16 cellular contexts compared by ENCODE assay signal in genomic region chr11:9228086-9228485, GRCh38.
"Had no signal": no experiment of that assay in that cellular context is flagged by ENCODE, and none has a peak within 500 bp of the region (broad histone marks: within the 10 kb centered on the region; RNA-seq: fewer than 3 reads in every experiment).

No MANE protein-coding gene starts in this region.

- H3K9me3 Mint-ChIP-seq: activated naive CD4-positive, alpha-beta T cell treated with anti-CD3 and anti-CD28 coated beads, Interleukin-2, amount 50 U/mL, for 24 hours; effector memory CD8-positive, alpha-beta T cell; immature natural killer cell; natural killer cell treated with Interleukin-12 subunit alpha and Interleukin-12 subunit beta and Interleukin-15 and Interleukin-18, amount 100 ng/mL, for 72 hours; stimulated activated effector memory CD8-positive, alpha-beta T cell treated with anti-CD3 and anti-CD28 coated beads, Interleukin-12 subunit alpha, Interleukin-12 subunit beta, amount 100 ng/mL, for 72 hours had no signal

- H3K4me3 ChIP-seq: breast epithelium, sigmoid colon, stomach had no signal

- H3K27me3 Mint-ChIP-seq: activated naive CD4-positive, alpha-beta T cell treated with anti-CD3 and anti-CD28 coated beads, Interleukin-2, amount 50 U/mL, for 24 hours; effector memory CD8-positive, alpha-beta T cell; natural killer cell treated with Interleukin-12 subunit alpha and Interleukin-12 subunit beta and Interleukin-15 and Interleukin-18, amount 100 ng/mL, for 72 hours had no signal

- H3K4me1 ChIP-seq: breast epithelium had no signal

- DNase-seq: activated CD4-positive, alpha-beta T cell treated with anti-CD3 and anti-CD28 coated beads, Interleukin-2, amount 50 U/mL, for 48 hours; activated gamma-delta T cell; cerebellar nuclear complex; dermis blood vessel endothelial cell; effector memory CD8-positive, alpha-beta T cell; immature natural killer cell; kidney glomerular epithelial cell; sigmoid colon; stimulated activated CD4-positive, alpha-beta T cell treated with anti-CD3 and anti-CD28 coated beads, Interleukin-4, amount 100 ng/mL, for 24 hours; stomach; T-helper 2 cell had no signal

- ATAC-seq: effector memory CD8-positive, alpha-beta T cell; natural killer cell treated with Interleukin-12 subunit alpha and Interleukin-12 subunit beta and Interleukin-15 and Interleukin-18, amount 100 ng/mL, for 72 hours; stimulated activated effector memory CD8-positive, alpha-beta T cell treated with anti-CD3 and anti-CD28 coated beads, Interleukin-12 subunit alpha, Interleukin-12 subunit beta, amount 100 ng/mL, for 72 hours had no signal

- H3K27ac Mint-ChIP-seq: effector memory CD8-positive, alpha-beta T cell; immature natural killer cell; natural killer cell treated with Interleukin-12 subunit alpha and Interleukin-12 subunit beta and Interleukin-15 and Interleukin-18, amount 100 ng/mL, for 72 hours; stimulated activated effector memory CD8-positive, alpha-beta T cell treated with anti-CD3 and anti-CD28 coated beads, Interleukin-12 subunit alpha, Interleukin-12 subunit beta, amount 100 ng/mL, for 72 hours had no signal

- H3K27ac ChIP-seq: breast epithelium, sigmoid colon, stomach, VCaP had no signal

- H3K36me3 ChIP-seq: breast epithelium, sigmoid colon, stomach had no signal

- H3K27me3 ChIP-seq: breast epithelium, sigmoid colon, stomach had no signal

- H3K4me3 Mint-ChIP-seq: activated naive CD4-positive, alpha-beta T cell treated with anti-CD3 and anti-CD28 coated beads, Interleukin-2, amount 50 U/mL, for 24 hours; effector memory CD8-positive, alpha-beta T cell; immature natural killer cell; natural killer cell treated with Interleukin-12 subunit alpha and Interleukin-12 subunit beta and Interleukin-15 and Interleukin-18, amount 100 ng/mL, for 72 hours; stimulated activated effector memory CD8-positive, alpha-beta T cell treated with anti-CD3 and anti-CD28 coated beads, Interleukin-12 subunit alpha, Interleukin-12 subunit beta, amount 100 ng/mL, for 72 hours had no signal

- H3K36me3 Mint-ChIP-seq: immature natural killer cell; natural killer cell treated with Interleukin-12 subunit alpha and Interleukin-12 subunit beta and Interleukin-15 and Interleukin-18, amount 100 ng/mL, for 72 hours; stimulated activated effector memory CD8-positive, alpha-beta T cell treated with anti-CD3 and anti-CD28 coated beads, Interleukin-12 subunit alpha, Interleukin-12 subunit beta, amount 100 ng/mL, for 72 hours had no signal
